In the genomic region with DNA sequence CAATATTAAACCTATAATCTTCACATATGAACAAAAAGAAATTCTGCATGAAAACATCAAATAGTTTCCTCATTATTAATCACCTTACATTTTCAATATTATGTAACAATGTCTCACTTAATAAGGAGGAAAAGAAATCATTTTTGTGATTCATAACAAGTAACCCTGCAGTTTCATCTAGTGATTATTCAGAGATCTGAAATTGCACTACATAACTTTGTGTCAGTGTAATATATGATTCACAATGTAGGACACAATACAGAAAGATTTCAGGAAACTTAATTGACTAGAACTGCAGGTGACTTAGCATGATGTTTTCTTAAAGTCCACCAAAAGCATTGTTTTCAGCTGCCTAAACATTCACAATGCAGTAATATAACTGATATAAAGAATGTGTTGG, we compare ENCODE assay signal across 19 cellular contexts.
"Had no signal": no experiment of that assay in that cellular context is flagged by ENCODE, and none has a peak within 500 bp of the region (broad histone marks: within the 10 kb centered on the region; RNA-seq: fewer than 3 reads in every experiment).

No MANE protein-coding gene starts in this region.

- H3K4me3 ChIP-seq: gastroesophageal sphincter, heart left ventricle, left lung, skin epidermis, tibial nerve had no signal

- H3K27ac ChIP-seq: gastroesophageal sphincter, heart left ventricle, left lung, skin epidermis, tibial nerve had no signal

- H3K27me3 ChIP-seq: gastroesophageal sphincter, heart left ventricle, left lung, tibial nerve had no signal

- H3K4me1 ChIP-seq: gastroesophageal sphincter, left lung had no signal

- H3K36me3 ChIP-seq: gastroesophageal sphincter, heart left ventricle, left lung, tibial nerve had no signal

- FAIRE-seq: urothelium cell line had no signal

- H3K27ac Mint-ChIP-seq: activated CD4-positive, alpha-beta T cell treated with anti-CD3 and anti-CD28 coated beads, Interleukin-2, amount 10 ng/mL, durations not matched to agents 24 days and 14 days; activated CD8-positive, alpha-beta T cell treated with anti-CD3 and anti-CD28 coated beads for 36 hours; activated T-helper 17 cell treated with anti-CD3 and anti-CD28 coated beads, Interleukin-2, amount 50 U/mL, for 72 hours; dendritic cell treated with granulocyte-macrophage colony-stimulating factor and Interleukin-4, amounts not matched to agents 40 ng/mL and 50 ng/mL, for 4 days; progenitor cell of endocrine pancreas; stimulated activated naive CD8-positive, alpha-beta T cell treated with anti-CD3 and anti-CD28 coated beads, Interleukin-15, Interleukin-2, amounts not matched to agents 100 ng/mL and 50 ng/mL, for 24 hours; T-cell had no signal

- H3K4me1 Mint-ChIP-seq: activated CD4-positive, alpha-beta T cell treated with anti-CD3 and anti-CD28 coated beads, Interleukin-2, amount 10 ng/mL, durations not matched to agents 24 days and 14 days; activated T-helper 17 cell treated with anti-CD3 and anti-CD28 coated beads, Interleukin-2, amount 50 U/mL, for 72 hours had no signal

- DNase-seq: activated CD4-positive, alpha-beta T cell treated with anti-CD3 and anti-CD28 coated beads, Interleukin-2, amount 10 ng/mL, durations not matched to agents 24 days and 14 days; activated CD8-positive, alpha-beta T cell treated with anti-CD3 and anti-CD28 coated beads for 36 hours; activated naive CD4-positive, alpha-beta T cell treated with Interleukin-2 at 50 U/mL for 16 hours; activated T-cell treated with anti-CD3 and anti-CD28 coated beads, Interleukin-2, amount 50 U/mL, for 1 hour; aorta; effector memory CD4-positive, alpha-beta T cell; heart left ventricle; kidney; left lung; right cardiac atrium; T-cell had no signal

- ATAC-seq: activated CD8-positive, alpha-beta T cell treated with anti-CD3 and anti-CD28 coated beads for 36 hours; activated T-helper 17 cell treated with anti-CD3 and anti-CD28 coated beads, Interleukin-2, amount 50 U/mL, for 72 hours; gastroesophageal sphincter; heart left ventricle; left lung; right cardiac atrium; T-cell had no signal

- H3K36me3 Mint-ChIP-seq: T-cell had no signal

- H3K4me3 Mint-ChIP-seq: activated CD4-positive, alpha-beta T cell treated with anti-CD3 and anti-CD28 coated beads, Interleukin-2, amount 10 ng/mL, durations not matched to agents 24 days and 14 days; activated CD8-positive, alpha-beta T cell treated with anti-CD3 and anti-CD28 coated beads for 36 hours; activated T-helper 17 cell treated with anti-CD3 and anti-CD28 coated beads, Interleukin-2, amount 50 U/mL, for 72 hours; dendritic cell treated with granulocyte-macrophage colony-stimulating factor and Interleukin-4, amounts not matched to agents 40 ng/mL and 50 ng/mL, for 4 days; stimulated activated naive CD8-positive, alpha-beta T cell treated with anti-CD3 and anti-CD28 coated beads, Interleukin-15, Interleukin-2, amounts not matched to agents 100 ng/mL and 50 ng/mL, for 24 hours; T-cell had no signal

- H3K9me3 Mint-ChIP-seq: activated CD4-positive, alpha-beta T cell treated with anti-CD3 and anti-CD28 coated beads, Interleukin-2, amount 10 ng/mL, durations not matched to agents 24 days and 14 days had no signal

- H3K9me3 ChIP-seq: gastroesophageal sphincter had no signal

- H3K27me3 Mint-ChIP-seq: activated CD4-positive, alpha-beta T cell treated with anti-CD3 and anti-CD28 coated beads, Interleukin-2, amount 10 ng/mL, durations not matched to agents 24 days and 14 days; activated CD8-positive, alpha-beta T cell treated with anti-CD3 and anti-CD28 coated beads for 36 hours; activated T-helper 17 cell treated with anti-CD3 and anti-CD28 coated beads, Interleukin-2, amount 50 U/mL, for 72 hours; dendritic cell treated with granulocyte-macrophage colony-stimulating factor and Interleukin-4, amounts not matched to agents 40 ng/mL and 50 ng/mL, for 4 days; progenitor cell of endocrine pancreas; stimulated activated naive CD8-positive, alpha-beta T cell treated with anti-CD3 and anti-CD28 coated beads, Interleukin-15, Interleukin-2, amounts not matched to agents 100 ng/mL and 50 ng/mL, for 24 hours; T-cell had no signal
